16 cellular contexts compared by ENCODE assay signal in genomic region chr7:320297-320696, GRCh38. TPM values are rescaled to one million over a fixed set of nuclear protein-coding genes. Genes with fewer than 3 reads are reported as not detected.
A peak's percentile ranks its signal among the peaks of the same experiment; 100 is the strongest.
DNase-seq lines count a peak whose midpoint lies in the region; ATAC-seq and TF ChIP-seq lines count a peak whose summit lies in the region.
"Had no signal": no experiment of that assay in that cellular context is flagged by ENCODE, and none has a peak within 500 bp of the region (broad histone marks: within the 10 kb centered on the region; RNA-seq: fewer than 3 reads in every experiment).

No MANE protein-coding gene starts in this region.

- intact Hi-C loops in Right ventricle myocardium inferior (cut with DNase I) = loop anchor here (10.0 kb wide), 1 partner anchor 555 kb away; the partner anchor contains the start of gene GET4
- intact Hi-C loops in left cardiac atrium (cut with DNase I) = loop anchor here in 1 of 2 donors (10.0 kb wide), 1 partner anchor 315 kb away; no protein-coding TSS in a partner anchor
- intact Hi-C loops in esophagus muscularis mucosa (cut with DNase I) = no loop called here

- H3K9ac ChIP-seq in mucosa of rectum (ENCODE audit: low read depth in 1 of 2, low read length in 2 of 2) = peak overlapping the region; percentile 39 to 47

- no peak for TF ChIP-seq EP300 in esophagus muscularis mucosa (IDR thresholded peaks at IDR 0.05)

- in situ Hi-C loops in GM13977 (cut with MboI; ENCODE audit: low pct_unique_long_range_greater_than_20kb, low sequenced_read_pairs, unreplicated experiment) = no loop called here

- H3K27ac ChIP-seq in mucosa of rectum (ENCODE audit: low read depth in 2 of 2, low read length in 2 of 2) = peak overlapping the region; percentile 98
- no peak overlapping the region for H3K27ac ChIP-seq in esophagus muscularis mucosa (replicated peaks in 1 of 4)
- H3K27ac ChIP-seq: A549, C4-2B, RWPE1 had no signal

- ATAC-seq in Right ventricle myocardium inferior (no peak), left cardiac atrium (no peak), GM18511 (IDR thresholded peaks at IDR 0.05; ENCODE audit: unreplicated experiment) (no peak)
- ATAC-seq: A549 had no signal

- DNase-seq in Right ventricle myocardium inferior (ENCODE audit: missing footprints) (peak; percentile 13), left cardiac atrium (no peak), choroid plexus epithelial cell (ENCODE audit: low read depth) (peak; percentile 15), esophagus muscularis mucosa (ENCODE audit: extremely low spot score) (no peak), GM13977 (ENCODE audit: low spot score) (no peak)
- DNase-seq: Caco-2, H9, IMR-90, NCI-H526 treated with DMSO at 0.1 percent for 48 hours had no signal

- H3K27me3 ChIP-seq in mucosa of rectum (ENCODE audit: control insufficient read depth in 2 of 2, insufficient read depth in 2 of 2, low read length in 2 of 2) = peaks cover 0 to 5% of the 10 kb centered on the region in 2 donors
- H3K27me3 ChIP-seq in esophagus muscularis mucosa = peaks cover 0 to 44% (median 0%) of the 10 kb centered on the region in 4 donors

- H3K36me3 ChIP-seq in mucosa of rectum (ENCODE audit: control insufficient read depth in 2 of 2, insufficient read depth in 2 of 2, low read length in 2 of 2) (no peaks in the 10 kb centered on the region), esophagus muscularis mucosa (no peaks in the 10 kb centered on the region)

- 90% methylated on average over 2 of the region's 2 CpGs for WGBS in esophagus muscularis mucosa

- no peak overlapping the region for H3K4me3 ChIP-seq in choroid plexus epithelial cell (ENCODE audit: low read depth, low read length)
- peak overlapping the region; percentile 43 to 49 for H3K4me3 ChIP-seq in mucosa of rectum (ENCODE audit: low read length in 2 of 2)
- no peak overlapping the region for H3K4me3 ChIP-seq in esophagus muscularis mucosa
- H3K4me3 ChIP-seq: A549 had no signal

- TF ChIP-seq CTCF in choroid plexus epithelial cell (conservative IDR thresholded peaks at IDR 0.05; ENCODE audit: low read depth, low read length) (no peak), esophagus muscularis mucosa (IDR thresholded peaks at IDR 0.05) (no peak), GM13977 (IDR thresholded peaks at IDR 0.05; ENCODE audit: extremely low read depth, insufficient read depth, missing control alignments) (no peak)

- H3K4me1 ChIP-seq in mucosa of rectum (ENCODE audit: control insufficient read depth in 2 of 2, insufficient read depth in 2 of 2, low read length in 2 of 2) = peaks cover 34 to 58% of the 10 kb centered on the region in 2 donors
- peaks cover 6 to 15% (median 13%) of the 10 kb centered on the region in 4 donors for H3K4me1 ChIP-seq in esophagus muscularis mucosa
- H3K4me1 ChIP-seq: A549 had no signal

- no peak for TF ChIP-seq POLR2A in esophagus muscularis mucosa (IDR thresholded peaks at IDR 0.05; ENCODE audit: low read depth)

- no peaks in the 10 kb centered on the region for H3K9me3 ChIP-seq in mucosa of rectum (ENCODE audit: control insufficient read depth in 2 of 2, low read length in 2 of 2)
- peaks cover 0 to 6% (median 3%) of the 10 kb centered on the region in 4 donors for H3K9me3 ChIP-seq in esophagus muscularis mucosa

RNA-seq across cellular contexts. Expression of gene FOXL3, which starts 30.3 kb away (rescaled TPM):
- total RNA-seq in Right ventricle myocardium inferior = not detected
- not detected for total RNA-seq in left cardiac atrium
- total RNA-seq in esophagus muscularis mucosa = not detected
- total RNA-seq: Caco-2, H9, HT-29, IMR-90, OCI-LY7 had no signal

Comparison
In these comparisons a context has a peak if more than half of its experiments do, and no peak if none do; other contexts are left out.
1. DNase-seq: peak in Right ventricle myocardium inferior (single experiment) and choroid plexus epithelial cell (single experiment); none in left cardiac atrium (single experiment), esophagus muscularis mucosa (single experiment) and GM13977 (single experiment).
2. H3K4me3 ChIP-seq: peak in mucosa of rectum (2 of 2); none in choroid plexus epithelial cell (single experiment) and esophagus muscularis mucosa (0 of 4).
3. H3K27ac ChIP-seq: peak in mucosa of rectum (2 of 2); none in esophagus muscularis mucosa (0 of 4).